10 cellular contexts compared by ENCODE assay signal in the genomic region with DNA sequence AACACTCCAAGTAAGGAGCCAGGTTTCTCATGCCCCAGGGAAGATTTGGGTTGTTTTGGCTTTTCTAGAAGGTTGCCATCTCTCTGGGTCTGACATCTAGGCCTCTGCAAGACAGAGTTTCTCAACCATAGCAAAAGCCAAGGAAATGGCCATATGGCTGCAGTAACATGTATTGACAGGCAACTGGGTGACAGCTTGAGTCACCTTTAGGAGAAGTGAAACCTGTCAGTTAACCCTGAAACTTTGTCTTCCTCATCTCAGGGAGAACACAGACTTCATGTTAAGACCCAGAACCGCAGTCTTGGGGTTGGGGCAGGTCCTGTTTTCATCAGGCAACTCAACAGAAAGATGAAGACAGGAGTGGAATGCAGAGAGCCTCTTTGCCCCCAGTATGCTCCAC. TPM values are rescaled to one million over a fixed set of nuclear protein-coding genes. Genes with fewer than 3 reads are reported as not detected.
DNase-seq lines count a peak whose midpoint lies in the region; ATAC-seq, FAIRE-seq and TF ChIP-seq lines count a peak whose summit lies in the region.
"Had no signal": no experiment of that assay in that cellular context is flagged by ENCODE, and none has a peak within 500 bp of the region (broad histone marks: within the 10 kb centered on the region; RNA-seq: fewer than 3 reads in every experiment).

No MANE protein-coding gene starts in this region.

- H3K36me3 ChIP-seq in small intestine (ENCODE audit: control insufficient read depth in 2 of 2, insufficient read depth in 2 of 2, low read length in 2 of 2) = peaks cover 3 to 36% of the 10 kb centered on the region in 2 donors

- peak; percentile 79 to 94 for DNase-seq in NOMO-1 (lab: John Stamatoyannopoulos, UW; ENCODE audit: unreplicated experiment in 2 of 2)
- no peak for DNase-seq in small intestine
- DNase-seq in WTC11 (ENCODE audit: low spot score) = no peak
- DNase-seq in activated naive CD8-positive, alpha-beta T cell treated with anti-CD3 and anti-CD28 coated beads for 36 hours = no peak
- DNase-seq in GF-D8 (lab: John Stamatoyannopoulos, UW) = no peak
- DNase-seq in H54 (ENCODE audit: insufficient read length, low spot score) = no peak

- no peak overlapping the region for H3K27ac Mint-ChIP-seq in WTC11
- no peak overlapping the region for H3K27ac Mint-ChIP-seq in activated naive CD8-positive, alpha-beta T cell treated with anti-CD3 and anti-CD28 coated beads for 36 hours

- H3K9me3 Mint-ChIP-seq in WTC11 = peaks cover 22% of the 10 kb centered on the region
- peaks cover 9% of the 10 kb centered on the region for H3K9me3 Mint-ChIP-seq in activated naive CD8-positive, alpha-beta T cell treated with anti-CD3 and anti-CD28 coated beads for 36 hours

- ATAC-seq in GM19035 (IDR thresholded peaks at IDR 0.05; ENCODE audit: unreplicated experiment) (peak; percentile 97), HG02840 (IDR thresholded peaks at IDR 0.05; ENCODE audit: low FRiP score, unreplicated experiment) (peak; percentile 96), WTC11 (no peak)
- ATAC-seq: HCT116, SK-N-SH treated with all-trans-retinoic acid at 6 μM for 48 hours had no signal

- no peak overlapping the region for H3K4me3 ChIP-seq in small intestine (ENCODE audit: low read depth in 1 of 2, low read length in 2 of 2)

- FAIRE-seq in small intestine (lab: Jason Lieb, UNC) = no peak
- FAIRE-seq in H54 (lab: Jason Lieb, UNC) = no peak

- POLR2A ChIA-PET in WTC11 (lab: Charles Lee) = interaction anchor here (0.6 kb wide), 1 partner anchor 1476 kb away, joined by 5 read pairs; no protein-coding TSS in a partner anchor

- no peak overlapping the region for H3K4me3 Mint-ChIP-seq in WTC11
- H3K4me3 Mint-ChIP-seq in activated naive CD8-positive, alpha-beta T cell treated with anti-CD3 and anti-CD28 coated beads for 36 hours = no peak overlapping the region

- CTCF ChIA-PET in WTC11 (lab: Charles Lee) = interaction anchor here (0.9 to 1.7 kb wide), 3 partner anchors 41 to 375 kb away, joined by 3 to 6 read pairs (median 4); no protein-coding TSS in a partner anchor

- H3K4me1 Mint-ChIP-seq in WTC11 = peaks cover 16% of the 10 kb centered on the region
- H3K4me1 Mint-ChIP-seq in activated naive CD8-positive, alpha-beta T cell treated with anti-CD3 and anti-CD28 coated beads for 36 hours = no peaks in the 10 kb centered on the region

- peaks cover 11% of the 10 kb centered on the region; the same call in 1 of the 2 replicates for H3K36me3 Mint-ChIP-seq in WTC11
- H3K36me3 Mint-ChIP-seq in activated naive CD8-positive, alpha-beta T cell treated with anti-CD3 and anti-CD28 coated beads for 36 hours = peaks cover 5% of the 10 kb centered on the region

- peak overlapping the region; percentile 27 to 32 for H3K27ac ChIP-seq in small intestine (ENCODE audit: low read depth in 1 of 2, low read length in 1 of 2)

- no peak for TF ChIP-seq POLR2A in H54 (IDR thresholded peaks at IDR 0.05; ENCODE audit: low read depth, low read length)

- no peak for TF ChIP-seq CTCF in WTC11 (IDR thresholded peaks at IDR 0.05)

- WGBS in small intestine, 3 donors = 69 to 88% (median 75%) methylated on average over 1 of the region's 1 CpG

- H3K27me3 Mint-ChIP-seq in WTC11 (ENCODE audit: low read depth) = no peaks in the 10 kb centered on the region
- H3K27me3 Mint-ChIP-seq in activated naive CD8-positive, alpha-beta T cell treated with anti-CD3 and anti-CD28 coated beads for 36 hours = no peaks in the 10 kb centered on the region

- H3K4me1 ChIP-seq in small intestine (ENCODE audit: control insufficient read depth in 2 of 2, insufficient read depth in 1 of 2, low read depth in 1 of 2, low read length in 1 of 2) = no peaks in the 10 kb centered on the region

- H3K27me3 ChIP-seq in small intestine (ENCODE audit: control insufficient read depth in 2 of 2, insufficient read depth in 2 of 2, low read length in 2 of 2) = no peaks in the 10 kb centered on the region

- no peaks in the 10 kb centered on the region for H3K9me3 ChIP-seq in small intestine (ENCODE audit: control insufficient read depth, low read depth)

TF ChIP-seq in WTC11, 78 proteins besides CTCF, POLR2A, EP300 and RAD21:
- no peak for TF ChIP-seq MXD4 (CRISPR knock-in tag; IDR thresholded peaks at IDR 0.05; ENCODE audit: borderline replicate concordance)
- TF ChIP-seq ZBTB43 (CRISPR knock-in tag; IDR thresholded peaks at IDR 0.05) = no peak
- TF ChIP-seq E2F1 (CRISPR knock-in tag; IDR thresholded peaks at IDR 0.05) = no peak
- TF ChIP-seq, protein P1, sequence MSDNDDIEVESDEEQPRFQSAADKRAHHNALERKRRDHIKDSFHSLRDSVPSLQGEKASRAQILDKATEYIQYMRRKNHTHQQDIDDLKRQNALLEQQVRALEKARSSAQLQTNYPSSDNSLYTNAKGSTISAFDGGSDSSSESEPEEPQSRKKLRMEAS (CRISPR knock-in tag; IDR thresholded peaks at IDR 0.05) = no peak
- TF ChIP-seq MLX (CRISPR knock-in tag; IDR thresholded peaks at IDR 0.05) = no peak
- TF ChIP-seq FOXP1 (CRISPR knock-in tag; IDR thresholded peaks at IDR 0.05; ENCODE audit: borderline replicate concordance) = no peak
- TF ChIP-seq ZNF138 (CRISPR knock-in tag; conservative IDR thresholded peaks at IDR 0.05) = no peak
- no peak for TF ChIP-seq HMGA2 (CRISPR knock-in tag; IDR thresholded peaks at IDR 0.05)
- TF ChIP-seq ZNF671 (CRISPR knock-in tag; IDR thresholded peaks at IDR 0.05) = no peak
- no peak for TF ChIP-seq KAT7 (CRISPR knock-in tag; IDR thresholded peaks at IDR 0.05; ENCODE audit: borderline replicate concordance)
- no peak for TF ChIP-seq FOXP4 (CRISPR knock-in tag; IDR thresholded peaks at IDR 0.05)
- TF ChIP-seq TP53 (CRISPR knock-in tag; IDR thresholded peaks at IDR 0.05) = no peak

RNA-seq across cellular contexts. Expression of gene PLBD1, which starts 46.0 kb away (rescaled TPM):
- polyA plus RNA-seq in small intestine = 10 to 100 TPM in 1 of 3 donors, 1 to 10 TPM in 2; 7.8 to 26.9 (median 9.6) TPM
- 31.8 to 49.6 TPM (median 32.1 TPM) in 3 replicates for total RNA-seq in WTC11 (2021)
- total RNA-seq in activated naive CD8-positive, alpha-beta T cell treated with anti-CD3 and anti-CD28 coated beads for 36 hours = under 1 TPM in 1 of 2 experiments, not detected in 1; 0.32 TPM

Comparison
In these comparisons a context has a peak if more than half of its experiments do, and no peak if none do; other contexts are left out.
1. DNase-seq: peak in NOMO-1 (2 of 2); none in small intestine (single experiment), WTC11 (single experiment), activated naive CD8-positive, alpha-beta T cell treated with anti-CD3 and anti-CD28 coated beads for 36 hours (single experiment), GF-D8 (single experiment) and H54 (single experiment).
2. RNA of gene PLBD1, which starts 46.0 kb away (total RNA-seq): 31.8 to 49.6 TPM in WTC11; 0.32 TPM in activated naive CD8-positive, alpha-beta T cell treated with anti-CD3 and anti-CD28 coated beads for 36 hours; every median in the first group is over 10 times any median in the second.